28 cellular contexts compared by ENCODE assay signal in genomic region chr5:61498121-61498520, GRCh38.
"Had no signal": no experiment of that assay in that cellular context is flagged by ENCODE, and none has a peak within 500 bp of the region (broad histone marks: within the 10 kb centered on the region; RNA-seq: fewer than 3 reads in every experiment).

No MANE protein-coding gene starts in this region.

- H3K4me2 ChIP-seq: KMS-11, SK-N-SH had no signal

- H3K27ac Mint-ChIP-seq: activated CD4-positive, alpha-beta memory T cell treated with anti-CD3 and anti-CD28 coated beads, Interleukin-2, amount 10 ng/mL, durations not matched to agents 7 days and 5 days; activated CD4-positive, alpha-beta T cell treated with anti-CD3 and anti-CD28 coated beads for 36 hours; activated naive CD4-positive, alpha-beta T cell treated with anti-CD3 and anti-CD28 coated beads, Interleukin-2, amount 10 ng/mL, durations not matched to agents 7 days and 5 days; activated naive CD8-positive, alpha-beta T cell treated with anti-CD3 and anti-CD28 coated beads for 36 hours; activated T-helper 2 cell treated with anti-CD3 and anti-CD28 coated beads, Interferon-gamma antibody, Interleukin-2, Interleukin-4, amounts not matched to agents 10 μg/mL and 5 μg/mL and 100 μg/mL, durations not matched to agents 14 hours and 24 hours and 36 hours had no signal

- H3K4me1 Mint-ChIP-seq: activated CD4-positive, alpha-beta memory T cell treated with anti-CD3 and anti-CD28 coated beads, Interleukin-2, amount 10 ng/mL, durations not matched to agents 7 days and 5 days; activated CD4-positive, alpha-beta T cell treated with anti-CD3 and anti-CD28 coated beads for 36 hours; activated naive CD4-positive, alpha-beta T cell treated with anti-CD3 and anti-CD28 coated beads, Interleukin-2, amount 10 ng/mL, durations not matched to agents 7 days and 5 days had no signal

- H3K27ac ChIP-seq: adrenal gland, KMS-11, VCaP had no signal

- H3K36me3 ChIP-seq: adrenal gland had no signal

- H3K4me3 Mint-ChIP-seq: activated CD4-positive, alpha-beta memory T cell treated with anti-CD3 and anti-CD28 coated beads, Interleukin-2, amount 10 ng/mL, durations not matched to agents 7 days and 5 days; activated CD4-positive, alpha-beta T cell treated with anti-CD3 and anti-CD28 coated beads for 36 hours; activated naive CD4-positive, alpha-beta T cell treated with anti-CD3 and anti-CD28 coated beads, Interleukin-2, amount 10 ng/mL, durations not matched to agents 7 days and 5 days; activated naive CD8-positive, alpha-beta T cell treated with anti-CD3 and anti-CD28 coated beads for 36 hours had no signal

- H3K27me3 Mint-ChIP-seq: activated CD4-positive, alpha-beta memory T cell treated with anti-CD3 and anti-CD28 coated beads, Interleukin-2, amount 10 ng/mL, durations not matched to agents 7 days and 5 days; activated CD4-positive, alpha-beta T cell treated with anti-CD3 and anti-CD28 coated beads for 36 hours; activated naive CD4-positive, alpha-beta T cell treated with anti-CD3 and anti-CD28 coated beads, Interleukin-2, amount 10 ng/mL, durations not matched to agents 7 days and 5 days; activated naive CD8-positive, alpha-beta T cell treated with anti-CD3 and anti-CD28 coated beads for 36 hours had no signal

- H3K4me1 ChIP-seq: adrenal gland had no signal

- H3K36me3 Mint-ChIP-seq: activated naive CD4-positive, alpha-beta T cell treated with anti-CD3 and anti-CD28 coated beads, Interleukin-2, amount 10 ng/mL, durations not matched to agents 7 days and 5 days had no signal

- H3K27me3 ChIP-seq: adrenal gland had no signal

- DNase-seq: activated CD4-positive, alpha-beta memory T cell treated with anti-CD3 and anti-CD28 coated beads, Interleukin-2, amount 10 ng/mL, durations not matched to agents 7 days and 5 days; activated CD4-positive, alpha-beta T cell treated with anti-CD3 and anti-CD28 coated beads for 36 hours; activated CD4-positive, alpha-beta T cell treated with anti-CD3 and anti-CD28 coated beads, Interleukin-2, amount 50 U/mL, for 1 hour; activated gamma-delta T cell treated with Interleukin-2 at 50 U/mL for 16 hours; activated naive CD4-positive, alpha-beta T cell treated with anti-CD3 and anti-CD28 coated beads, Interleukin-2, amount 10 ng/mL, durations not matched to agents 7 days and 5 days; activated naive CD8-positive, alpha-beta T cell treated with anti-CD3 and anti-CD28 coated beads for 36 hours; activated T-cell treated with anti-CD3 and anti-CD28 coated beads for 4 hours; activated T-cell treated with anti-CD3 and anti-CD28 coated beads, Interleukin-2, amount 50 U/mL, for 48 hours; adrenal gland; aorta; MV-4-11; NCI-H1092 treated with DMSO at 0.1 percent for 48 hours; NCI-H1417 treated with DMSO at 0.1 percent for 48 hours; NCI-H1694; NCI-H2029 treated with DMSO at 0.1 percent for 48 hours; NCI-H345; NCI-H510A; NCI-H526 treated with DMSO at 0.1 percent for 48 hours; NK-92 treated with Interleukin-12 subunit alpha and Interleukin-12 subunit beta, amount 100 ng/mL, for 24 hours; OCI-M1; RPMI8226; SK-N-SH; T-helper 1 cell had no signal

- ATAC-seq: activated CD4-positive, alpha-beta T cell treated with anti-CD3 and anti-CD28 coated beads for 36 hours; Panc1; Right ventricle myocardium inferior had no signal

- H3K9me3 Mint-ChIP-seq: activated CD4-positive, alpha-beta memory T cell treated with anti-CD3 and anti-CD28 coated beads, Interleukin-2, amount 10 ng/mL, durations not matched to agents 7 days and 5 days; activated naive CD4-positive, alpha-beta T cell treated with anti-CD3 and anti-CD28 coated beads, Interleukin-2, amount 10 ng/mL, durations not matched to agents 7 days and 5 days; activated naive CD8-positive, alpha-beta T cell treated with anti-CD3 and anti-CD28 coated beads for 36 hours; activated T-helper 2 cell treated with anti-CD3 and anti-CD28 coated beads, Interferon-gamma antibody, Interleukin-2, Interleukin-4, amounts not matched to agents 10 μg/mL and 5 μg/mL and 100 μg/mL, durations not matched to agents 14 hours and 24 hours and 36 hours had no signal

- H3K9ac ChIP-seq: KMS-11, SK-N-SH had no signal

- H3K9me3 ChIP-seq: adrenal gland, SK-N-SH had no signal

- H3K4me3 ChIP-seq: adrenal gland had no signal
